28 cellular contexts compared by ENCODE assay signal in the genomic region with DNA sequence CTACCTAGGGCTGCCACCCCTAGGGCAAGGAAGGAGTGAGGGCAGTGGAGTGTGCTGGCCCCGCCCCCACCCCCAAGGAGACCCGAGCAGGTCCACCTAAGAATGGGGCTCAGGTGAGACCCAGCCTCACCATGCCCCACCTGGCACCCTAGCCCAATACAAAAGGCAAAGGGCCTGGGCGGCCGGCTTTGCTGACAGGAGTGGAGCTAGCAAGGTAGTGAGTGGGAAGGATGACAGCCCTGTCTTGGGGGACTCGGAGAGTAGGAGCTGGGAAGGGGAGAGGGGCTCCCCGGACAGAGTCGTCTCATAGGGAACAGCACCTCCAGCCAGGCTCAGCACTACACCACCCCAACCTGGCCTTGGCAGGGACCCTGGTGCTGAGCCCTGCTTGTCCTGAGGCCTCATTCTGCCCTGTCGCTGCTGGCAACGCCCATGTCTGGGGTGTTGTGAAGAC. TPM values are rescaled to one million over a fixed set of nuclear protein-coding genes. Genes with fewer than 3 reads are reported as not detected.
DNase-seq lines count a peak whose midpoint lies in the region; ATAC-seq and TF ChIP-seq lines count a peak whose summit lies in the region.
"Had no signal": no experiment of that assay in that cellular context is flagged by ENCODE, and none has a peak within 500 bp of the region (broad histone marks: within the 10 kb centered on the region; RNA-seq: fewer than 3 reads in every experiment).

No MANE protein-coding gene starts in this region.

- peaks cover 2% of the 10 kb centered on the region for H3K36me3 Mint-ChIP-seq in activated naive CD4-positive, alpha-beta T cell treated with anti-CD3 and anti-CD28 coated beads, Interleukin-2, amount 50 U/mL, for 24 hours
- peaks cover 24% of the 10 kb centered on the region for H3K36me3 Mint-ChIP-seq in activated naive CD4-positive, alpha-beta T cell treated with anti-CD3 and anti-CD28 coated beads, Interleukin-2, amount 10 ng/mL, durations not matched to agents 7 days and 5 days
- H3K36me3 Mint-ChIP-seq in T-helper 17 cell (ENCODE audit: low read depth): peaks cover 3% of the 10 kb centered on the region

- no peak overlapping the region for H3K4me3 Mint-ChIP-seq in activated naive CD4-positive, alpha-beta T cell treated with anti-CD3 and anti-CD28 coated beads, Interleukin-2, amount 50 U/mL, for 24 hours
- no peak overlapping the region for H3K4me3 Mint-ChIP-seq in activated naive CD4-positive, alpha-beta T cell treated with anti-CD3 and anti-CD28 coated beads, Interleukin-2, amount 10 ng/mL, durations not matched to agents 7 days and 5 days
- H3K4me3 Mint-ChIP-seq in T-helper 17 cell: no peak overlapping the region
- H3K4me3 Mint-ChIP-seq: activated CD4-positive, alpha-beta memory T cell treated with anti-CD3 and anti-CD28 coated beads for 36 hours; activated naive CD8-positive, alpha-beta T cell treated with anti-CD3 and anti-CD28 coated beads, Interleukin-2, amount 50 U/mL, for 24 hours; activated T-helper 17 cell treated with anti-CD3 and anti-CD28 coated beads, Interleukin-2, amount 50 U/mL, for 72 hours; CD4-positive, alpha-beta memory T cell had no signal

- no peaks in the 10 kb centered on the region for H3K27me3 Mint-ChIP-seq in activated naive CD4-positive, alpha-beta T cell treated with anti-CD3 and anti-CD28 coated beads, Interleukin-2, amount 50 U/mL, for 24 hours
- H3K27me3 Mint-ChIP-seq in activated naive CD4-positive, alpha-beta T cell treated with anti-CD3 and anti-CD28 coated beads, Interleukin-2, amount 10 ng/mL, durations not matched to agents 7 days and 5 days: no peaks in the 10 kb centered on the region
- H3K27me3 Mint-ChIP-seq in T-helper 17 cell: no peaks in the 10 kb centered on the region
- H3K27me3 Mint-ChIP-seq: activated CD4-positive, alpha-beta memory T cell treated with anti-CD3 and anti-CD28 coated beads for 36 hours; activated naive CD8-positive, alpha-beta T cell treated with anti-CD3 and anti-CD28 coated beads, Interleukin-2, amount 50 U/mL, for 24 hours; activated T-helper 17 cell treated with anti-CD3 and anti-CD28 coated beads, Interleukin-2, amount 50 U/mL, for 72 hours; CD4-positive, alpha-beta memory T cell had no signal

- ATAC-seq in T-helper 17 cell (no peak), GM19463 (IDR thresholded peaks at IDR 0.05; ENCODE audit: unreplicated experiment) (no peak)
- ATAC-seq: activated naive CD8-positive, alpha-beta T cell treated with anti-CD3 and anti-CD28 coated beads, Interleukin-2, amount 50 U/mL, for 24 hours; activated T-helper 17 cell treated with anti-CD3 and anti-CD28 coated beads, Interleukin-2, amount 50 U/mL, for 72 hours had no signal

- peaks cover 80% of the 10 kb centered on the region for H3K36me3 ChIP-seq in neutrophil

- H3K27ac Mint-ChIP-seq in activated naive CD4-positive, alpha-beta T cell treated with anti-CD3 and anti-CD28 coated beads, Interleukin-2, amount 50 U/mL, for 24 hours: peak overlapping the region; percentile 35
- no peak overlapping the region for H3K27ac Mint-ChIP-seq in activated naive CD4-positive, alpha-beta T cell treated with anti-CD3 and anti-CD28 coated beads, Interleukin-2, amount 10 ng/mL, durations not matched to agents 7 days and 5 days
- H3K27ac Mint-ChIP-seq in T-helper 17 cell: peak overlapping the region; percentile 27
- H3K27ac Mint-ChIP-seq: activated CD4-positive, alpha-beta memory T cell treated with anti-CD3 and anti-CD28 coated beads for 36 hours; activated naive CD8-positive, alpha-beta T cell treated with anti-CD3 and anti-CD28 coated beads, Interleukin-2, amount 50 U/mL, for 24 hours; activated T-helper 17 cell treated with anti-CD3 and anti-CD28 coated beads, Interleukin-2, amount 50 U/mL, for 72 hours had no signal

- H3K4me1 ChIP-seq in neutrophil (ENCODE audit: control insufficient read depth in 1 of 2, insufficient read depth in 1 of 2, low read depth in 1 of 2, low read length in 1 of 2): peaks cover 9 to 13% of the 10 kb centered on the region in 2 experiments
- H3K4me1 ChIP-seq: psoas muscle had no signal

- H3K9me3 ChIP-seq in T-helper 17 cell (ENCODE audit: control insufficient read depth, low read length, poor library complexity, severe bottlenecking): no peaks in the 10 kb centered on the region
- H3K9me3 ChIP-seq in neutrophil: no peaks in the 10 kb centered on the region
- H3K9me3 ChIP-seq: psoas muscle, suprapubic skin had no signal

- H3K4me1 Mint-ChIP-seq in activated naive CD4-positive, alpha-beta T cell treated with anti-CD3 and anti-CD28 coated beads, Interleukin-2, amount 50 U/mL, for 24 hours: peaks cover 21% of the 10 kb centered on the region
- H3K4me1 Mint-ChIP-seq in activated naive CD4-positive, alpha-beta T cell treated with anti-CD3 and anti-CD28 coated beads, Interleukin-2, amount 10 ng/mL, durations not matched to agents 7 days and 5 days: peaks cover 19% of the 10 kb centered on the region
- peaks cover 27% of the 10 kb centered on the region for H3K4me1 Mint-ChIP-seq in T-helper 17 cell

- peak overlapping the region; percentile 2 for H3K27ac ChIP-seq in neutrophil
- H3K27ac ChIP-seq: psoas muscle, skin epidermis, suprapubic skin had no signal

- no peak for TF ChIP-seq CTCF in neutrophil (IDR thresholded peaks at IDR 0.05)
- TF ChIP-seq CTCF in GM13977 (IDR thresholded peaks at IDR 0.05; ENCODE audit: extremely low read depth, insufficient read depth, missing control alignments): no peak

- peak; percentile 41 for TF ChIP-seq POLR2A in GM18526 (IDR thresholded peaks at IDR 0.05; ENCODE audit: extremely low read depth, insufficient read length)

- H3K9me3 Mint-ChIP-seq in activated naive CD4-positive, alpha-beta T cell treated with anti-CD3 and anti-CD28 coated beads, Interleukin-2, amount 50 U/mL, for 24 hours: no peaks in the 10 kb centered on the region
- H3K9me3 Mint-ChIP-seq in activated naive CD4-positive, alpha-beta T cell treated with anti-CD3 and anti-CD28 coated beads, Interleukin-2, amount 10 ng/mL, durations not matched to agents 7 days and 5 days: no peaks in the 10 kb centered on the region
- H3K9me3 Mint-ChIP-seq: activated CD4-positive, alpha-beta memory T cell treated with anti-CD3 and anti-CD28 coated beads for 36 hours; activated naive CD8-positive, alpha-beta T cell treated with anti-CD3 and anti-CD28 coated beads, Interleukin-2, amount 50 U/mL, for 24 hours; activated T-helper 17 cell treated with anti-CD3 and anti-CD28 coated beads, Interleukin-2, amount 50 U/mL, for 72 hours; CD4-positive, alpha-beta memory T cell had no signal

- CTCF ChIA-PET in activated naive CD4-positive, alpha-beta T cell treated with anti-CD3 and anti-CD28 coated beads, Interleukin-2, amount 10 ng/mL, durations not matched to agents 7 days and 5 days (lab: Charles Lee): interaction anchor here (1.4 kb wide), 1 partner anchor 170 kb away, joined by 7 read pairs; no protein-coding TSS in a partner anchor

- in situ Hi-C loops in GM13977 (cut with MboI; ENCODE audit: low pct_unique_long_range_greater_than_20kb, low sequenced_read_pairs, unreplicated experiment): no loop called here

- no peaks in the 10 kb centered on the region for H3K27me3 ChIP-seq in neutrophil
- H3K27me3 ChIP-seq: suprapubic skin had no signal

- no peak for DNase-seq in activated naive CD4-positive, alpha-beta T cell treated with anti-CD3 and anti-CD28 coated beads, Interleukin-2, amount 10 ng/mL, durations not matched to agents 7 days and 5 days
- no peak for DNase-seq in T-helper 17 cell
- no peak for DNase-seq in GM13977 (ENCODE audit: low spot score)
- DNase-seq in COR-L47 (lab: John Stamatoyannopoulos, UW): no peak
- DNase-seq: activated CD4-positive, alpha-beta memory T cell treated with anti-CD3 and anti-CD28 coated beads for 36 hours; activated CD8-positive, alpha-beta memory T cell treated with anti-CD3 and anti-CD28 coated beads, Interleukin-2, amount 50 U/mL, for 48 hours; activated naive CD8-positive, alpha-beta T cell treated with anti-CD3 and anti-CD28 coated beads, Interleukin-2, amount 50 U/mL, for 24 hours; CD4-positive, alpha-beta memory T cell; DMS53; GDM1; glutamatergic neuron; mammary epithelial cell; NCI-H2171; NCI-H510A treated with DMSO at 0.1 percent for 48 hours; psoas muscle had no signal

- H3K4me3 ChIP-seq in neutrophil (ENCODE audit: low read depth in 1 of 2, low read length in 1 of 2): no peak overlapping the region
- H3K4me3 ChIP-seq: psoas muscle, skin epidermis, suprapubic skin had no signal

RNA-seq across cellular contexts. Expression of a gene that starts 12.1 kb away (rescaled TPM):
- 10 to 100 TPM; 30.7 to 45.6 TPM for total RNA-seq in T-helper 17 cell

RNA-seq across cellular contexts. Expression of a gene that starts 44.3 kb away (rescaled TPM):
- not detected for total RNA-seq in T-helper 17 cell
- total RNA-seq: A172; activated CD4-positive, alpha-beta memory T cell treated with anti-CD3 and anti-CD28 coated beads for 36 hours; activated T-helper 17 cell treated with anti-CD3 and anti-CD28 coated beads, Interleukin-2, amount 50 U/mL, for 72 hours; CD4-positive, alpha-beta memory T cell; cerebellum; HT1080; kidney epithelial cell; mammary epithelial cell; psoas muscle; RPMI7951; suprapubic skin; ureter had no signal
